ENCODE assay signal across 8 cellular contexts in the genomic region with DNA sequence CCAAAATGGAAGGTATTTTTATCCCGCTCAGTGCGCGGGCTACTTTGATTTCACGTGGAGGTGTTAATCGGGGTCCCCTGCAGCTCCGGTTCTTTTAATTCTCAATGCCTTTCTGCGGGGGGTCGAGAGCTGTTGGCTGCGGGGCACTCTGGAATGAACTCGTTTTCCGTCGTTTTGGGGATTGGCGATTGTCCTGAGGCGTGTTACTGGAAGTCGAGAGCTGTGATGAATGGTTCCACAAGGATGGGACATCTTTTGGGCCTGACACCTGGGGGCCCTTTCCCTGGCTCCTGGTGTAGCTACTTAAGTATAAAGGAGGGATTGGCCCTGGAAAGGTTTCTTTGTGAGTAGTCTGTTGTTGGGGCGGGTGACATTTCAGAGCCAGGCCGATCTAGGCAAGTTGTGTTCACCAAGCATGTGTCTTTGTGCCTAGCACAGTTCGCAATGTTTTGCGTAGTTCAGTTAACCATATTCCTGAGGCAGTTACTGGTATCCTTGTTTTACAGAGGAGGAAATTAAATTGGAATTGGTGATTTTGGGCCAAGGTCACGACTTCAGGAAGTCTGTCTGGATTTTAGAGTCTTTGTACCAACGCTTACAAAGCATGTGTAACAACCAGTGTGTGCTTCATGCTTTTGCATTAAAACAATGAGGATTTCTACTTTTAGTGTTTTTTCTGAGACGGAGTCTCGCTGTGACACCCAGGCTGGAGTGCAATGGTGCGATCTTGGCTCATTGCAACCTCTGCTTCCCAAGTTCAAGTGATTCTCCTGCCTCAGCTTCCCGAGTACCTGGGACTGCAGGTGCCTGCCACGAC. TPM values are rescaled to one million over a fixed set of nuclear protein-coding genes. Genes with fewer than 3 reads are reported as not detected.
A peak's percentile ranks its signal among the peaks of the same experiment; 100 is the strongest.
DNase-seq lines count a peak whose midpoint lies in the region; ATAC-seq and TF ChIP-seq lines count a peak whose summit lies in the region.

No MANE protein-coding gene starts in this region.

- WGBS in psoas muscle, 3 donors, result 1 to 2% (median 1%) methylated on average over 26 of the region's 26 CpGs

- no peak for ATAC-seq in psoas muscle
- ATAC-seq in GM21529 (IDR thresholded peaks at IDR 0.05; ENCODE audit: unreplicated experiment), result no peak
- no peak for ATAC-seq in GM21423 (IDR thresholded peaks at IDR 0.05; ENCODE audit: unreplicated experiment)

- peaks cover 24% of the 10 kb centered on the region for H3K4me1 ChIP-seq in psoas muscle

- no peaks in the 10 kb centered on the region for H3K27me3 ChIP-seq in psoas muscle (ENCODE audit: insufficient read depth in 3 of 3, low read length in 2 of 3)

- DNase-seq in epithelial cell of prostate (ENCODE audit: low read depth, low spot score), result no peak
- no peak for DNase-seq in psoas muscle
- no peak for DNase-seq in MV-4-11 (lab: John Stamatoyannopoulos, UW)
- no peak for DNase-seq in effector CD8-positive, alpha-beta T cell (lab: John Stamatoyannopoulos, UW)

- H3K27ac ChIP-seq in epithelial cell of prostate (peak overlapping the region; percentile 92), psoas muscle (peak overlapping the region; percentile 95)

- peak overlapping the region; percentile 85 for H3K4me3 ChIP-seq in GM12875 (ENCODE audit: low read depth, low read length)
- peak overlapping the region; percentile 98 for H3K4me3 ChIP-seq in psoas muscle

- no peak for TF ChIP-seq CTCF in GM12875 (IDR thresholded peaks at IDR 0.05; ENCODE audit: borderline replicate concordance, insufficient read depth, low read depth, low read length)
- no peak for TF ChIP-seq CTCF in psoas muscle (IDR thresholded peaks at IDR 0.05)

- intact Hi-C loops in psoas muscle (cut with DNase I), result no loop called here

- peaks cover 12 to 48% of the 10 kb centered on the region in 2 donors for H3K36me3 ChIP-seq in psoas muscle (ENCODE audit: insufficient read depth in 1 of 2, low read depth in 1 of 2)

- no peaks in the 10 kb centered on the region for H3K9me3 ChIP-seq in psoas muscle

TF ChIP-seq in PFSK-1, 5 proteins besides CTCF, POLR2A, EP300 and RAD21:
- TF ChIP-seq TAF1 (IDR thresholded peaks at IDR 0.05; ENCODE audit: borderline replicate concordance, insufficient read depth, low read length), result peak; percentile 65; the same call in 1 of the 2 replicates
- TF ChIP-seq SIN3A (IDR thresholded peaks at IDR 0.05; ENCODE audit: borderline replicate concordance, insufficient read depth, low read length), result peak; percentile 42; the same call in 1 of the 2 replicates
- TF ChIP-seq, protein P1, sequence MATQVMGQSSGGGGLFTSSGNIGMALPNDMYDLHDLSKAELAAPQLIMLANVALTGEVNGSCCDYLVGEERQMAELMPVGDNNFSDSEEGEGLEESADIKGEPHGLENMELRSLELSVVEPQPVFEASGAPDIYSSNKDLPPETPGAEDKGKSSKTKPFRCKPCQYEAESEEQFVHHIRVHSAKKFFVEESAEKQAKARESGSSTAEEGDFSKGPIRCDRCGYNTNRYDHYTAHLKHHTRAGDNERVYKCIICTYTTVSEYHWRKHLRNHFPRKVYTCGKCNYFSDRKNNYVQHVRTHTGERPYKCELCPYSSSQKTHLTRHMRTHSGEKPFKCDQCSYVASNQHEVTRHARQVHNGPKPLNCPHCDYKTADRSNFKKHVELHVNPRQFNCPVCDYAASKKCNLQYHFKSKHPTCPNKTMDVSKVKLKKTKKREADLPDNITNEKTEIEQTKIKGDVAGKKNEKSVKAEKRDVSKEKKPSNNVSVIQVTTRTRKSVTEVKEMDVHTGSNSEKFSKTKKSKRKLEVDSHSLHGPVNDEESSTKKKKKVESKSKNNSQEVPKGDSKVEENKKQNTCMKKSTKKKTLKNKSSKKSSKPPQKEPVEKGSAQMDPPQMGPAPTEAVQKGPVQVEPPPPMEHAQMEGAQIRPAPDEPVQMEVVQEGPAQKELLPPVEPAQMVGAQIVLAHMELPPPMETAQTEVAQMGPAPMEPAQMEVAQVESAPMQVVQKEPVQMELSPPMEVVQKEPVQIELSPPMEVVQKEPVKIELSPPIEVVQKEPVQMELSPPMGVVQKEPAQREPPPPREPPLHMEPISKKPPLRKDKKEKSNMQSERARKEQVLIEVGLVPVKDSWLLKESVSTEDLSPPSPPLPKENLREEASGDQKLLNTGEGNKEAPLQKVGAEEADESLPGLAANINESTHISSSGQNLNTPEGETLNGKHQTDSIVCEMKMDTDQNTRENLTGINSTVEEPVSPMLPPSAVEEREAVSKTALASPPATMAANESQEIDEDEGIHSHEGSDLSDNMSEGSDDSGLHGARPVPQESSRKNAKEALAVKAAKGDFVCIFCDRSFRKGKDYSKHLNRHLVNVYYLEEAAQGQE (IDR thresholded peaks at IDR 0.05; ENCODE audit: insufficient read depth in 1 of 2, low read depth in 2 of 2, low read length in 2 of 2), result no peak
- TF ChIP-seq FOXP2 (optimal IDR thresholded peaks at IDR 0.05; ENCODE audit: borderline replicate concordance, extremely low read depth, extremely low read length, insufficient read depth), result no peak
- TF ChIP-seq POLR2AphosphoS5 (IDR thresholded peaks at IDR 0.05; ENCODE audit: low read depth, low read length), result peak; percentile 39; the same call in 1 of the 2 replicates

RNA-seq across cellular contexts. Expression of a gene that starts 0.8 kb away (rescaled TPM):
- polyA plus RNA-seq in PFSK-1 (2012; ENCODE audit: insufficient read length, low read depth), result 10,979 TPM
- 1,000 to 10,000 TPM; 1,392 to 2,022 (median 1,763) TPM for total RNA-seq in psoas muscle
- polyA plus RNA-seq in psoas muscle, result 1,000 to 10,000 TPM; 1,992 to 2,955 (median 2,046) TPM

RNA-seq across cellular contexts. Expression of a gene that starts 8.0 kb away (rescaled TPM):
- polyA plus RNA-seq in PFSK-1 (2012; ENCODE audit: insufficient read length, low read depth), result 6,321 TPM
- total RNA-seq in psoas muscle, result 1,000 to 10,000 TPM; 1,146 to 1,506 (median 1,232) TPM
- 1,000 to 10,000 TPM; 2,461 to 3,844 (median 3,134) TPM for polyA plus RNA-seq in psoas muscle

RNA-seq across cellular contexts. Expression of a gene that starts 14.2 kb away (rescaled TPM):
- 5.8 TPM for polyA plus RNA-seq in PFSK-1 (2012; ENCODE audit: insufficient read length, low read depth)
- total RNA-seq in psoas muscle, result 1 to 10 TPM; 1.9 to 3.2 (median 2.5) TPM
- polyA plus RNA-seq in psoas muscle, result 1 to 10 TPM; 1.9 to 4.5 (median 4.1) TPM

RNA-seq across cellular contexts. Expression of a gene that starts 24.2 kb away (rescaled TPM):
- polyA plus RNA-seq in PFSK-1 (2012; ENCODE audit: insufficient read length, low read depth), result 45.1 TPM
- 10 to 100 TPM; 42.2 to 79.3 (median 60.3) TPM for total RNA-seq in psoas muscle
- 10 to 100 TPM; 32.0 to 48.2 (median 39.9) TPM for polyA plus RNA-seq in psoas muscle

RNA-seq across cellular contexts. Expression of a gene that starts 35.2 kb away (rescaled TPM):
- polyA plus RNA-seq in PFSK-1 (2012; ENCODE audit: insufficient read length, low read depth), result 95.8 TPM
- 10 to 100 TPM in 1 of 4 donors, 1 to 10 TPM in 3; 6.5 to 11.1 (median 7.7) TPM for total RNA-seq in psoas muscle
- polyA plus RNA-seq in psoas muscle, result 10 to 100 TPM in 1 of 3 donors, 1 to 10 TPM in 2; 3.6 to 12.9 (median 5.7) TPM
